1 cellular context compared by ENCODE assay signal in the genomic region with DNA sequence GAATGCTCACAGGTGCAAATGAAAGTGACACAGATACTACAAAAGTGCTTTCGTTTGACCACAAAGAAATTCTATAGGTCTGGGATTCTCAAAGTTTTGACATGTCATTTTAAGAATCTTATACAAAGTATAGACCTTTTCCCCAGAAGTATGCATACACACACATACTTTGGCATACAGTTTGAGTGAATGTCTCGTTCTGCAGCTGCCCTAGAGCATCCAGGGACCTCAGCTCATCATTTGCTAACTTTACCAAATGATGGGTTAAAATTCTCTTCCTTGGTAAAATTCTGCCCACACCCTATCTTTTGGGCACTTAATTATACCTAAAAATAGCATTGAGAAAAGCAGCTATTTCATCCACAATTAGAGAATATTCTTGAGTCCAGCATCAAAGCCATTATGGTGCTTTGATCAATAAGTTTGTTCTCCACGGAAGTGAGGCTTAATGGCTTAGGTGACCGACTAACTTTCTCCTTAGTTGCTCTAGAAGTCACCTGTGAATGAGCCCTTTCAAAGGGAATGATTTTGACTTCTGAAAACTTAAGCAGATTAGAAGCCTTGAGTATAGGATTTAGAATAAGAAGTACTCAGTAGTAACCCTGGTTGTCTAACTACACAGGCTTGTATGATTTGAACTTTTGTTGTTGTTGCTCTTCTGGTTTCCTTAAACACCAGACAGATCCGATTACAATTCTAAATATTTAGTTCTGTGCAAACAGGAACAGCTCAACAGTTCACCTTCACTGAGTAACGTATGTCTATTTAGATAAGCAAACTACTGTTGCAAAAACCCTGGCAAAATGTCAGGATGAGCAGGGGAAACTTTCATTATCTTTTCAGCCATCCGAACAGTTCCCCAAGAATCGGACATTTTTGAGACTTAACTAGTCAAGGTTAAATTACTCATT.
A peak's percentile ranks its signal among the peaks of the same experiment; 100 is the strongest.
TF ChIP-seq lines count a peak whose summit lies in the region.

No MANE protein-coding gene starts in this region.

TF ChIP-seq in HepG2, 621 proteins besides CTCF, POLR2A, EP300 and RAD21 (continued from another document and continues in another):
- TF ChIP-seq PHB2 (IDR thresholded peaks at IDR 0.05; ENCODE audit: partially characterized antibody): no peak
- no peak for TF ChIP-seq PAX8 (CRISPR knock-in tag; IDR thresholded peaks at IDR 0.05; ENCODE audit: borderline replicate concordance)
- TF ChIP-seq CEBPG (CRISPR knock-in tag; IDR thresholded peaks at IDR 0.05): peak; percentile 85
- no peak for TF ChIP-seq POLR2AphosphoS5 (IDR thresholded peaks at IDR 0.05; ENCODE audit: low read depth, low read length)
- no peak for TF ChIP-seq SMARCC2 (IDR thresholded peaks at IDR 0.05)
- TF ChIP-seq, protein P1, sequence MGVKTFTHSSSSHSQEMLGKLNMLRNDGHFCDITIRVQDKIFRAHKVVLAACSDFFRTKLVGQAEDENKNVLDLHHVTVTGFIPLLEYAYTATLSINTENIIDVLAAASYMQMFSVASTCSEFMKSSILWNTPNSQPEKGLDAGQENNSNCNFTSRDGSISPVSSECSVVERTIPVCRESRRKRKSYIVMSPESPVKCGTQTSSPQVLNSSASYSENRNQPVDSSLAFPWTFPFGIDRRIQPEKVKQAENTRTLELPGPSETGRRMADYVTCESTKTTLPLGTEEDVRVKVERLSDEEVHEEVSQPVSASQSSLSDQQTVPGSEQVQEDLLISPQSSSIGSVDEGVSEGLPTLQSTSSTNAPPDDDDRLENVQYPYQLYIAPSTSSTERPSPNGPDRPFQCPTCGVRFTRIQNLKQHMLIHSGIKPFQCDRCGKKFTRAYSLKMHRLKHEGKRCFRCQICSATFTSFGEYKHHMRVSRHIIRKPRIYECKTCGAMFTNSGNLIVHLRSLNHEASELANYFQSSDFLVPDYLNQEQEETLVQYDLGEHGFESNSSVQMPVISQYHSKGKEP (CRISPR knock-in tag; IDR thresholded peaks at IDR 0.05): no peak
- no peak for TF ChIP-seq U2AF1 (optimal IDR thresholded peaks at IDR 0.05; ENCODE audit: low read depth, low read length)
- no peak for TF ChIP-seq ZNF407 (CRISPR knock-in tag; IDR thresholded peaks at IDR 0.05; ENCODE audit: not compliant biosample characterization)
- no peak for TF ChIP-seq BRD4 (CRISPR knock-in tag; IDR thresholded peaks at IDR 0.05)
- no peak for TF ChIP-seq SIN3A (IDR thresholded peaks at IDR 0.05; ENCODE audit: borderline replicate concordance, low read depth, low read length)
- peak; percentile 32; the same call in 1 of the 2 replicates for TF ChIP-seq HNF1A (IDR thresholded peaks at IDR 0.05; ENCODE audit: low read depth)
- TF ChIP-seq HNF1A (CRISPR knock-in tag; IDR thresholded peaks at IDR 0.05; ENCODE audit: borderline replicate concordance): no peak
- no peak for TF ChIP-seq ZNF550 (CRISPR knock-in tag; IDR thresholded peaks at IDR 0.05; ENCODE audit: borderline replicate concordance)
- peak; percentile 82 for TF ChIP-seq CEBPB (IDR thresholded peaks at IDR 0.05; ENCODE audit: borderline replicate concordance, low read depth, low read length)
- no peak for TF ChIP-seq KAT7 (CRISPR knock-in tag; IDR thresholded peaks at IDR 0.05; ENCODE audit: borderline replicate concordance)
- TF ChIP-seq, protein P2, sequence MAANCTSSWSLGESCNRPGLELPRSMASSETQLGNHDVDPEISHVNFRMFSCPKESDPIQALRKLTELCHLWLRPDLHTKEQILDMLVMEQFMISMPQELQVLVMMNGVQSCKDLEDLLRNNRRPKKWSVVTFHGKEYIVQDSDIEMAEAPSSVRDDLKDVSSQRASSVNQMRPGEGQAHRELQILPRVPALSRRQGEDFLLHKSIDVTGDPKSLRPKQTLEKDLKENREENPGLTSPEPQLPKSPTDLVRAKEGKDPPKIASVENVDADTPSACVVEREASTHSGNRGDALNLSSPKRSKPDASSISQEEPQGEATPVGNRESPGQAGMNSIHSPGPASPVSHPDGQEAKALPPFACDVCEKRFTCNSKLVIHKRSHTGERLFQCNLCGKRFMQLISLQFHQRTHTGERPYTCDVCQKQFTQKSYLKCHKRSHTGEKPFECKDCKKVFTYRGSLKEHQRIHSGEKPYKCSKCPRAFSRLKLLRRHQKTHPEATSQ (CRISPR knock-in tag; IDR thresholded peaks at IDR 0.05; ENCODE audit: borderline replicate concordance): no peak
- TF ChIP-seq U2AF2 (IDR thresholded peaks at IDR 0.05; ENCODE audit: low read depth, low read length): no peak
- TF ChIP-seq, protein P3, sequence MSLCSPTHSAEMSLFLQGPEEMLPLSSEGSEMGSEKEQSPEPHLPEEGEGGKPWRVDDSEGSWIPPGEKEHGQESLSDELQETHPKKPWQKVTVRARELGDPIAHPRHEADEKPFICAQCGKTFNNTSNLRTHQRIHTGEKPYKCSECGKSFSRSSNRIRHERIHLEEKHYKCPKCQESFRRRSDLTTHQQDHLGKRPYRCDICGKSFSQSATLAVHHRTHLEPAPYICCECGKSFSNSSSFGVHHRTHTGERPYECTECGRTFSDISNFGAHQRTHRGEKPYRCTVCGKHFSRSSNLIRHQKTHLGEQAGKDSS (CRISPR knock-in tag; IDR thresholded peaks at IDR 0.05; ENCODE audit: borderline replicate concordance, low read depth): no peak
- TF ChIP-seq NFYC (CRISPR knock-in tag; IDR thresholded peaks at IDR 0.05): no peak
- no peak for TF ChIP-seq ZNF335 (CRISPR knock-in tag; IDR thresholded peaks at IDR 0.05)
- TF ChIP-seq SALL1 (CRISPR knock-in tag; IDR thresholded peaks at IDR 0.05): no peak; the same call in 1 of the 2 replicates
- TF ChIP-seq ZBTB10 (CRISPR knock-in tag; IDR thresholded peaks at IDR 0.05; ENCODE audit: borderline replicate concordance): no peak
- TF ChIP-seq ATF1 (CRISPR knock-in tag; IDR thresholded peaks at IDR 0.05): peak; percentile 39; the same call in 1 of the 2 replicates
- no peak for TF ChIP-seq ZNF30 (CRISPR knock-in tag; IDR thresholded peaks at IDR 0.05)
- no peak for TF ChIP-seq NR2F6 (IDR thresholded peaks at IDR 0.05)
- TF ChIP-seq NR2F6 (CRISPR knock-in tag; IDR thresholded peaks at IDR 0.05): peak; percentile 53
- TF ChIP-seq PITX1 (CRISPR knock-in tag; IDR thresholded peaks at IDR 0.05): no peak
- TF ChIP-seq TEAD2 (CRISPR knock-in tag; IDR thresholded peaks at IDR 0.05): no peak
- TF ChIP-seq NCOR1 (IDR thresholded peaks at IDR 0.05; ENCODE audit: borderline replicate concordance, low read length): peak; percentile 78; the same call in 1 of the 2 replicates
- no peak for TF ChIP-seq LBX2 (CRISPR knock-in tag; IDR thresholded peaks at IDR 0.05; ENCODE audit: borderline replicate concordance)
- no peak for TF ChIP-seq MLLT10 (CRISPR knock-in tag; IDR thresholded peaks at IDR 0.05)
- TF ChIP-seq SP2 (CRISPR knock-in tag; IDR thresholded peaks at IDR 0.05): no peak
- TF ChIP-seq ZNF530 (CRISPR knock-in tag; IDR thresholded peaks at IDR 0.05; ENCODE audit: low read depth): no peak
- no peak for TF ChIP-seq SMARCE1 (IDR thresholded peaks at IDR 0.05; ENCODE audit: borderline replicate concordance)
- TF ChIP-seq, protein P4, sequence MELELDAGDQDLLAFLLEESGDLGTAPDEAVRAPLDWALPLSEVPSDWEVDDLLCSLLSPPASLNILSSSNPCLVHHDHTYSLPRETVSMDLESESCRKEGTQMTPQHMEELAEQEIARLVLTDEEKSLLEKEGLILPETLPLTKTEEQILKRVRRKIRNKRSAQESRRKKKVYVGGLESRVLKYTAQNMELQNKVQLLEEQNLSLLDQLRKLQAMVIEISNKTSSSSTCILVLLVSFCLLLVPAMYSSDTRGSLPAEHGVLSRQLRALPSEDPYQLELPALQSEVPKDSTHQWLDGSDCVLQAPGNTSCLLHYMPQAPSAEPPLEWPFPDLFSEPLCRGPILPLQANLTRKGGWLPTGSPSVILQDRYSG (CRISPR knock-in tag; IDR thresholded peaks at IDR 0.05): no peak
